In genomic region chr20:46111028-46111835, GRCh38 we compare ENCODE assay signal across 8 cellular contexts. TPM values are rescaled to one million over a fixed set of nuclear protein-coding genes. Genes with fewer than 3 reads are reported as not detected.
A peak's percentile ranks its signal among the peaks of the same experiment; 100 is the strongest.
DNase-seq lines count a peak whose midpoint lies in the region; ATAC-seq, FAIRE-seq and TF ChIP-seq lines count a peak whose summit lies in the region.

No MANE protein-coding gene starts in this region.

- H4K91ac ChIP-seq in H9 (ENCODE audit: insufficient read length, low read depth, low read length) = no peak overlapping the region

- no peak overlapping the region for H3K4me2 ChIP-seq in K562 (ENCODE audit: insufficient read depth, low read length)
- no peak overlapping the region for H3K4me2 ChIP-seq in H9 (ENCODE audit: insufficient read depth, insufficient read length, low read length)

- in situ Hi-C loops in K562 (cut with MboI) = no loop called here

- DNase-seq in activated T-cell treated with anti-CD3 and anti-CD28 coated beads for 48 hours (ENCODE audit: low read depth) (peak; percentile 20), activated T-cell treated with anti-CD3 and anti-CD28 coated beads for 4 hours (no peak), K562 (ENCODE audit: extremely low read depth in 1 of 4, low spot score in 3 of 4) (no peak), NCI-H2227 treated with DMSO at 0.1 percent for 48 hours (lab: John Stamatoyannopoulos, UW) (no peak), H9 (no peak), esophagus muscularis mucosa (ENCODE audit: extremely low spot score) (no peak)
- peak; percentile 71 for DNase-seq in stimulated activated naive B cell treated with anti-CD40 and anti-IgM and Interleukin-4, amounts not matched to agents 10 μg/mL and 1 μg/mL and 100 μg/mL, for 72 hours

- H3K4me3 ChIP-seq in K562 (no peak overlapping the region), esophagus muscularis mucosa (no peak overlapping the region)

- peak; percentile 40 for ATAC-seq in HG03139 (IDR thresholded peaks at IDR 0.05; ENCODE audit: unreplicated experiment)
- ATAC-seq in K562 = no peak
- ATAC-seq in stimulated activated naive B cell treated with anti-CD40 and anti-IgM and Interleukin-4, amounts not matched to agents 10 μg/mL and 1 μg/mL and 100 μg/mL, for 72 hours (replicated peaks) = peak; percentile 76 to 79

- no peak overlapping the region for H2BK20ac ChIP-seq in H9 (ENCODE audit: low read depth, low read length, poor library complexity, severe bottlenecking)

- no peaks in the 10 kb centered on the region for H3K23me2 ChIP-seq in H9 (ENCODE audit: insufficient read length, low read depth, low read length, poor library complexity, severe bottlenecking)

- H2BK15ac ChIP-seq in H9 (ENCODE audit: low read depth, low read length) = no peak overlapping the region

- H3K4ac ChIP-seq in H9 (ENCODE audit: low read depth, low read length) = no peak overlapping the region

- CTCF ChIA-PET in K562 (lab: Yijun Ruan, JAX; ENCODE audit: low intra/inter-chr PET ratio) = no interaction called here

- H3K9me1 ChIP-seq in K562 (ENCODE audit: control insufficient read depth, insufficient read depth, low read length) = no peaks in the 10 kb centered on the region

- H3K27me3 Mint-ChIP-seq in stimulated activated naive B cell treated with anti-CD40 and anti-IgM and Interleukin-4, amounts not matched to agents 10 μg/mL and 1 μg/mL and 100 μg/mL, for 72 hours = no peaks in the 10 kb centered on the region
- H3K27me3 Mint-ChIP-seq in H9 (ENCODE audit: low read depth) = peaks cover 74% of the 10 kb centered on the region

- H3K9me3 ChIP-seq in K562 (replicated peaks; ENCODE audit: control insufficient read depth, insufficient read depth, low read depth, low read length) = 0 out of 2 replicates have a peak, but pooled peaks cover 1% of the 10 kb centered on the region
- no peaks in the 10 kb centered on the region for H3K9me3 ChIP-seq in H9 (ENCODE audit: control insufficient read depth, low read depth, low read length)
- no peaks in the 10 kb centered on the region for H3K9me3 ChIP-seq in esophagus muscularis mucosa

- no peak for FAIRE-seq in K562 (lab: Jason Lieb, UNC)

- TF ChIP-seq CTCF in K562 (IDR thresholded peaks at IDR 0.05 in 2 of 3, conservative IDR thresholded peaks at IDR 0.05 in 1 of 3; ENCODE audit: insufficient read depth in 2 of 3, low read depth in 1 of 3, low read length in 3 of 3) (no peak), H9 (conservative IDR thresholded peaks at IDR 0.05) (no peak), esophagus muscularis mucosa (IDR thresholded peaks at IDR 0.05) (no peak)

- no peak overlapping the region for H3K14ac ChIP-seq in H9 (ENCODE audit: insufficient read depth, low read length)

- H3K36me3 ChIP-seq in K562 (ENCODE audit: control insufficient read depth, insufficient read depth, low read length) (no peaks in the 10 kb centered on the region), esophagus muscularis mucosa (no peaks in the 10 kb centered on the region)

- no peak for TF ChIP-seq RAD21 in K562 (CRISPR knock-in tag; conservative IDR thresholded peaks at IDR 0.05 in 1 of 2, IDR thresholded peaks at IDR 0.05 in 1 of 2)

- no peak overlapping the region for H2BK5ac ChIP-seq in H9 (ENCODE audit: insufficient read length, low read length)

- H3K27ac Mint-ChIP-seq in stimulated activated naive B cell treated with anti-CD40 and anti-IgM and Interleukin-4, amounts not matched to agents 10 μg/mL and 1 μg/mL and 100 μg/mL, for 72 hours = peak overlapping the region; percentile 73
- no peak overlapping the region for H3K27ac Mint-ChIP-seq in H9

- H3K9ac ChIP-seq in K562 (ENCODE audit: insufficient read depth in 1 of 2, low read depth in 2 of 2, low read length in 2 of 2) (no peak overlapping the region), H9 (ENCODE audit: extremely low read depth, insufficient read length, low read length) (no peak overlapping the region)

- no peaks in the 10 kb centered on the region for H3K79me2 ChIP-seq in K562 (ENCODE audit: control insufficient read depth, insufficient read depth, low read length)
- no peaks in the 10 kb centered on the region for H3K79me2 ChIP-seq in H9 (ENCODE audit: insufficient read depth, low read length)

- H4K8ac ChIP-seq in H9 (replicated peaks; ENCODE audit: insufficient read length, low read depth, low read length) = no peak overlapping the region

- no TSS peak for BruUV-seq in K562 (replicated peaks; lab: Mats Ljungman, UMichigan)

- no peak overlapping the region for H3K27ac ChIP-seq in K562 (ENCODE audit: extremely low read depth, low read depth, low read length)
- H3K27ac ChIP-seq in H9 (ENCODE audit: insufficient read length, low read depth, low read length) = no peak overlapping the region
- H3K27ac ChIP-seq in esophagus muscularis mucosa (replicated peaks in 1 of 4) = no peak overlapping the region

- H3K79me1 ChIP-seq in H9 (ENCODE audit: insufficient read depth, low read depth, low read length, poor library complexity, severe bottlenecking) = no peaks in the 10 kb centered on the region

- H2AK5ac ChIP-seq in H9 (ENCODE audit: insufficient read length, low read length) = no peak overlapping the region

- no peak overlapping the region for H3T11ph ChIP-seq in H9 (ENCODE audit: low read length)

- H3K4me1 ChIP-seq in K562 (replicated peaks in 1 of 2; ENCODE audit: control insufficient read depth in 2 of 2, insufficient read depth in 2 of 2, low read length in 2 of 2) = no peaks in the 10 kb centered on the region
- H3K4me1 ChIP-seq in H9 (ENCODE audit: insufficient read depth, low read length) = no peaks in the 10 kb centered on the region
- peaks cover 0 to 4% (median 0%) of the 10 kb centered on the region in 4 donors for H3K4me1 ChIP-seq in esophagus muscularis mucosa

- POLR2A ChIA-PET in K562 (lab: Yijun Ruan, JAX) = no interaction called here

- no peak for TF ChIP-seq EP300 in K562 (IDR thresholded peaks at IDR 0.05; ENCODE audit: low read length)
- TF ChIP-seq EP300 in esophagus muscularis mucosa (IDR thresholded peaks at IDR 0.05) = no peak

- TF ChIP-seq POLR2A in K562 (conservative IDR thresholded peaks at IDR 0.05) (no peak), esophagus muscularis mucosa (IDR thresholded peaks at IDR 0.05; ENCODE audit: low read depth) (no peak)

- H3K9me3 Mint-ChIP-seq in stimulated activated naive B cell treated with anti-CD40 and anti-IgM and Interleukin-4, amounts not matched to agents 10 μg/mL and 1 μg/mL and 100 μg/mL, for 72 hours = no peaks in the 10 kb centered on the region
- H3K9me3 Mint-ChIP-seq in H9 = no peaks in the 10 kb centered on the region; a peak in 1 of 5 replicates

- peak overlapping the region; percentile 17 to 26 for H3K4me3 Mint-ChIP-seq in stimulated activated naive B cell treated with anti-CD40 and anti-IgM and Interleukin-4, amounts not matched to agents 10 μg/mL and 1 μg/mL and 100 μg/mL, for 72 hours
- H3K4me3 Mint-ChIP-seq in H9 = no peak overlapping the region

- H3K4me1 Mint-ChIP-seq in stimulated activated naive B cell treated with anti-CD40 and anti-IgM and Interleukin-4, amounts not matched to agents 10 μg/mL and 1 μg/mL and 100 μg/mL, for 72 hours = peaks cover 54 to 76% of the 10 kb centered on the region in 2 donors
- peaks cover 0 to 8% of the 10 kb centered on the region in 2 experiments; a peak in 2 of 4 replicates for H3K4me1 Mint-ChIP-seq in H9

- H3K23ac ChIP-seq in H9 (ENCODE audit: insufficient read length, low read depth, low read length) = no peak overlapping the region

- intact Hi-C loops in K562 (cut with micrococcal nuclease) (no loop called here), esophagus muscularis mucosa (cut with DNase I) (no loop called here)

- no peak overlapping the region for H2BK12ac ChIP-seq in H9 (ENCODE audit: insufficient read length, low read depth, low read length)

- no peak overlapping the region for H3K56ac ChIP-seq in H9 (ENCODE audit: insufficient read length, low read depth, low read length)

- no peak overlapping the region for H2BK120ac ChIP-seq in H9 (ENCODE audit: low read depth, low read length, poor library complexity, severe bottlenecking)

- no peak overlapping the region for H4K5ac ChIP-seq in H9 (ENCODE audit: insufficient read length, low read depth, low read length)

- no peak overlapping the region for H2AFZ ChIP-seq in K562 (ENCODE audit: low read depth, low read length)
- H2AFZ ChIP-seq in H9 (ENCODE audit: low read length) = no peak overlapping the region

- H3K27me3 ChIP-seq in K562 (ENCODE audit: control insufficient read depth in 2 of 2, insufficient read depth in 2 of 2, low read length in 2 of 2) (peaks cover 21 to 28% of the 10 kb centered on the region in 2 experiments), H9 (ENCODE audit: insufficient read depth, low read length) (peaks cover 7% of the 10 kb centered on the region; the same call in 1 of the 2 replicates), esophagus muscularis mucosa (peaks cover 0 to 28% (median under 1%) of the 10 kb centered on the region in 4 donors)

- H4K20me1 ChIP-seq in K562 (replicated peaks; ENCODE audit: control insufficient read depth, insufficient read depth, low read length) (0 out of 2 replicates have a peak, but pooled peaks cover 9% of the 10 kb centered on the region), H9 (ENCODE audit: control insufficient read depth, insufficient read depth, insufficient read length) (no peaks in the 10 kb centered on the region)

- WGBS in K562 (ENCODE audit: insufficient coverage, low coverage, missing lambda C conversion rate) = 0% methylated on average over 5 of the region's 5 CpGs
- no CpG with 5 or more reads among the region's 5 CpGs for WGBS in H9 (ENCODE audit: extremely low coverage, insufficient read length, low lambda C conversion rate)
- 64% methylated on average over 5 of the region's 5 CpGs for WGBS in esophagus muscularis mucosa

- H3K36me3 Mint-ChIP-seq in stimulated activated naive B cell treated with anti-CD40 and anti-IgM and Interleukin-4, amounts not matched to agents 10 μg/mL and 1 μg/mL and 100 μg/mL, for 72 hours = no peaks in the 10 kb centered on the region
- H3K36me3 Mint-ChIP-seq in H9 (ENCODE audit: insufficient read depth in 1 of 3, low read depth in 3 of 3) = no peaks in the 10 kb centered on the region

- no peak overlapping the region for H3K18ac ChIP-seq in H9 (ENCODE audit: insufficient read length, low read depth, low read length)

RNA-seq across cellular contexts. Expression of gene CD40, which starts 6.9 kb away (rescaled TPM):
- total RNA-seq in K562 (2011; cell fraction: chromatin; rRNA removed; ENCODE audit: low replicate concordance) = 2.4 and 5.1 TPM in 2 replicates
- 2.4 and 4.5 TPM in 2 replicates for total RNA-seq in K562 (2011; cell fraction: nucleolus; rRNA removed)
- 5.8 and 6.6 TPM in 2 replicates for total RNA-seq in K562 (2011; cell fraction: nucleoplasm; rRNA removed)
- total RNA-seq in K562 (2014; rRNA removed) = 1.5 and 1.6 TPM in 2 replicates
- 1.1 and 1.3 TPM in 2 replicates for total RNA-seq in K562 (2014; rRNA removed; fragmentation: Illumina TruSeq; extraction: Trizol)
- 0.64 and 0.76 TPM in 2 replicates for total RNA-seq in K562 (2015; rRNA removed; fragmentation: Illumina TruSeq; extraction: Trizol)
- total RNA-seq in K562 (2021) = 2.0 and 2.1 TPM in 2 replicates
- polyA plus RNA-seq in K562 (2011; rRNA removed) = 2.2 and 3.7 TPM in 2 replicates
- 2.5 and 4.8 TPM in 2 replicates for polyA plus RNA-seq in K562 (2011; cell fraction: cytosol; rRNA removed)
- 3.0 and 4.6 TPM in 2 replicates for polyA plus RNA-seq in K562 (2011; cell fraction: nucleus; rRNA removed)
- 1.7 and 4.9 TPM in 2 replicates for polyA plus RNA-seq in K562 (2012)
- polyA plus RNA-seq in K562 (2014; fragmentation: Illumina TruSeq; extraction: Trizol) = 1.9 TPM in 2 replicates
- 1 to 10 TPM; 1.0 to 1.6 TPM for polyA plus RNA-seq in K562 (2014; fragmentation: Nextera tagmentation; extraction: Ambion mirVana)
- 2.3 and 2.9 TPM in 2 replicates for polyA plus RNA-seq in K562 (2014; rRNA removed)
- polyA minus RNA-seq in K562 (2011; rRNA and poly(A)+ RNA removed) = 0.75 and 1.5 TPM in 2 replicates
- 0.67 and 1.5 TPM in 2 replicates for polyA minus RNA-seq in K562 (2011; cell fraction: cytosol; rRNA and poly(A)+ RNA removed)
- polyA minus RNA-seq in K562 (2011; cell fraction: nucleus; rRNA and poly(A)+ RNA removed) = 0.89 and 2.4 TPM in 2 replicates
- total RNA-seq in H9 (2021) = 7.8 and 8.6 TPM in 2 replicates
- 10 to 100 TPM in 3 of 4 donors, 1 to 10 TPM in 1; 10.0 to 21.6 (median 16.9) TPM for total RNA-seq in esophagus muscularis mucosa

RNA-seq across cellular contexts. Expression of gene NCOA5, which starts 21.5 kb away (rescaled TPM):
- total RNA-seq in K562 (2011; cell fraction: chromatin; rRNA removed; ENCODE audit: low replicate concordance) = 10.4 and 11.2 TPM in 2 replicates
- total RNA-seq in K562 (2011; cell fraction: nucleolus; rRNA removed) = 6.0 and 6.8 TPM in 2 replicates
- 5.9 and 7.0 TPM in 2 replicates for total RNA-seq in K562 (2011; cell fraction: nucleoplasm; rRNA removed)
- total RNA-seq in K562 (2014; rRNA removed) (13.5 and 19.2 TPM in 2 replicates), K562 (2014; rRNA removed; fragmentation: Illumina TruSeq; extraction: Trizol) (11.6 and 11.8 TPM in 2 replicates), K562 (2015; rRNA removed; fragmentation: Illumina TruSeq; extraction: Trizol) (16.9 and 18.5 TPM in 2 replicates), K562 (2021) (17.9 and 19.4 TPM in 2 replicates), H9 (2021) (55.7 and 60.1 TPM in 2 replicates), esophagus muscularis mucosa (10 to 100 TPM; 17.4 to 36.8 (median 29.9) TPM)
- polyA plus RNA-seq in K562 (2011; rRNA removed) (13.3 and 13.8 TPM in 2 replicates), K562 (2014; fragmentation: Illumina TruSeq; extraction: Trizol) (19.9 and 22.8 TPM in 2 replicates), K562 (2014; fragmentation: Nextera tagmentation; extraction: Ambion mirVana) (1 to 10 TPM; 3.9 to 4.3 TPM), K562 (2014; rRNA removed) (12.9 and 17.8 TPM in 2 replicates)
- polyA plus RNA-seq in K562 (2011; cell fraction: cytosol; rRNA removed) = 12.9 and 16.1 TPM in 2 replicates
- 14.1 and 16.8 TPM in 2 replicates for polyA plus RNA-seq in K562 (2011; cell fraction: nucleus; rRNA removed)
- polyA plus RNA-seq in K562 (2012) = 16.3 and 19.4 TPM in 2 replicates
- 11.2 and 15.3 TPM in 2 replicates for polyA minus RNA-seq in K562 (2011; rRNA and poly(A)+ RNA removed)
- 8.0 and 9.6 TPM in 2 replicates for polyA minus RNA-seq in K562 (2011; cell fraction: cytosol; rRNA and poly(A)+ RNA removed)
- 4.3 and 6.8 TPM in 2 replicates for polyA minus RNA-seq in K562 (2011; cell fraction: nucleus; rRNA and poly(A)+ RNA removed)

Comparison
In these comparisons a context has a peak if more than half of its experiments do, and no peak if none do; other contexts are left out.
1. DNase-seq: peak in activated T-cell treated with anti-CD3 and anti-CD28 coated beads for 48 hours (single experiment) and stimulated activated naive B cell treated with anti-CD40 and anti-IgM and Interleukin-4, amounts not matched to agents 10 μg/mL and 1 μg/mL and 100 μg/mL, for 72 hours (single experiment); none in activated T-cell treated with anti-CD3 and anti-CD28 coated beads for 4 hours (single experiment), K562 (0 of 4), NCI-H2227 treated with DMSO at 0.1 percent for 48 hours (single experiment), H9 (single experiment) and esophagus muscularis mucosa (single experiment).
2. H3K4me3 Mint-ChIP-seq: peak in stimulated activated naive B cell treated with anti-CD40 and anti-IgM and Interleukin-4, amounts not matched to agents 10 μg/mL and 1 μg/mL and 100 μg/mL, for 72 hours (2 of 2); none in H9 (0 of 2).